Comparison of ENCODE assay signal across 1 cellular context in genomic region chr1:66243548-66244130, GRCh38.
TF ChIP-seq lines count a peak whose summit lies in the region.

No MANE protein-coding gene starts in this region.

TF ChIP-seq in SK-N-SH, 30 proteins besides CTCF, POLR2A, EP300 and RAD21 (continued from another document):
- TF ChIP-seq REST (IDR thresholded peaks at IDR 0.05; ENCODE audit: low read depth, low read length) (no peak), MAX (IDR thresholded peaks at IDR 0.05; ENCODE audit: low read depth) (no peak), MEF2A (IDR thresholded peaks at IDR 0.05; ENCODE audit: borderline replicate concordance, low read depth) (no peak)
